In genomic region chr12:60849723-60850122, GRCh38 we compare ENCODE assay signal across 31 cellular contexts.
"Had no signal": no experiment of that assay in that cellular context is flagged by ENCODE, and none has a peak within 500 bp of the region (broad histone marks: within the 10 kb centered on the region; RNA-seq: fewer than 3 reads in every experiment).

No MANE protein-coding gene starts in this region.

- H3K36me3 ChIP-seq: esophagus squamous epithelium, neural progenitor cell, prostate gland, right atrium auricular region, sigmoid colon, tibial artery had no signal

- H3K9me3 Mint-ChIP-seq: mesothelial cell of epicardium, nephron, neural progenitor cell, type B pancreatic cell had no signal

- H3K4me1 Mint-ChIP-seq: immature natural killer cell; mesothelial cell of epicardium; naive thymus-derived CD4-positive, alpha-beta T cell; nephron; neural progenitor cell; stimulated activated memory B cell treated with anti-CD40 and anti-IgM and Interleukin-4, amounts not matched to agents 10 μg/mL and 1 μg/mL and 100 μg/mL, for 72 hours had no signal

- DNase-seq: dermis blood vessel endothelial cell; effector memory CD4-positive, alpha-beta T cell; erythroblast; esophagus squamous epithelium; hypothalamus; immature natural killer cell; islet precursor cell; kidney glomerular epithelial cell; left colon; left ventricle myocardium superior; mesenchymal stem cell; mucosa of descending colon; naive thymus-derived CD4-positive, alpha-beta T cell; sigmoid colon; stimulated activated CD4-positive, alpha-beta T cell treated with anti-CD3 and anti-CD28 coated beads, Interleukin-4, amount 100 ng/mL, for 4 hours; stimulated activated naive CD8-positive, alpha-beta T cell treated with anti-CD3 and anti-CD28 coated beads, Interleukin-15, Interleukin-2, amounts not matched to agents 100 U/mL and 50 U/mL, for 24 hours; substantia nigra; testis; tibial artery had no signal

- H3K4me3 Mint-ChIP-seq: immature natural killer cell; mesothelial cell of epicardium; naive thymus-derived CD4-positive, alpha-beta T cell; nephron; neural progenitor cell; stimulated activated memory B cell treated with anti-CD40 and anti-IgM and Interleukin-4, amounts not matched to agents 10 μg/mL and 1 μg/mL and 100 μg/mL, for 72 hours; type B pancreatic cell had no signal

- ATAC-seq: left colon; left ventricle myocardium superior; mucosa of descending colon; naive thymus-derived CD4-positive, alpha-beta T cell; stimulated activated memory B cell treated with anti-CD40 and anti-IgM and Interleukin-4, amounts not matched to agents 10 μg/mL and 1 μg/mL and 100 μg/mL, for 72 hours; stimulated activated naive CD8-positive, alpha-beta T cell treated with anti-CD3 and anti-CD28 coated beads, Interleukin-15, Interleukin-2, amounts not matched to agents 100 U/mL and 50 U/mL, for 24 hours had no signal

- H3K4me3 ChIP-seq: coronary artery, esophagus squamous epithelium, lung, mucosa of descending colon, neural progenitor cell, prostate gland, right atrium auricular region, sigmoid colon, testis, tibial artery had no signal

- H3K27ac Mint-ChIP-seq: immature natural killer cell; mesothelial cell of epicardium; naive thymus-derived CD4-positive, alpha-beta T cell; nephron; neural progenitor cell; stimulated activated memory B cell treated with anti-CD40 and anti-IgM and Interleukin-4, amounts not matched to agents 10 μg/mL and 1 μg/mL and 100 μg/mL, for 72 hours; type B pancreatic cell had no signal

- H3K36me3 Mint-ChIP-seq: mesothelial cell of epicardium; naive thymus-derived CD4-positive, alpha-beta T cell; neural progenitor cell; stimulated activated memory B cell treated with anti-CD40 and anti-IgM and Interleukin-4, amounts not matched to agents 10 μg/mL and 1 μg/mL and 100 μg/mL, for 72 hours; type B pancreatic cell had no signal

- FAIRE-seq: endothelial cell of umbilical vein, frontal cortex, urothelium cell line had no signal

- H3K27me3 ChIP-seq: esophagus squamous epithelium, neural progenitor cell, right atrium auricular region, sigmoid colon, testis, tibial artery had no signal

- H3K27me3 Mint-ChIP-seq: naive thymus-derived CD4-positive, alpha-beta T cell; stimulated activated memory B cell treated with anti-CD40 and anti-IgM and Interleukin-4, amounts not matched to agents 10 μg/mL and 1 μg/mL and 100 μg/mL, for 72 hours; type B pancreatic cell had no signal
